ENCODE assay signal across 23 cellular contexts in the genomic region with DNA sequence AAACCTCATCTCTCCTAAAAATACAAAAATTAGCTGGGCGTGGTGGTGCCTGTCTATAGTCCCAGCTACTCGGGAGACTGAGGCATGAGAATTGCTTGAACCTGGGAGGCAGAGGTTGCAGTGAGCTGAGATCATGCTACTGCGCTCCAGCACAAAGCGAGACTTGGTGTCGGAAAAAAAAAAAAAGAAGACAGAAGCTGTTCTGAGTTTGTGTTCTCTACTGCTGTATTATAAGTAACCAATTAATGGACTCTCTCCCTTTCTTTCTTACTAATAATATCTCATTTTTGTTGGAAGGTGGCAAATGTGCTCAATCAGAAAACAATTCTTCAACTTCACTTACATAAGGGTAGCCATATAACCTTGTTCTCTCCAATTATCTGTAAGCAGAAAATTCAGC. TPM values are rescaled to one million over a fixed set of nuclear protein-coding genes. Genes with fewer than 3 reads are reported as not detected.
A peak's percentile ranks its signal among the peaks of the same experiment; 100 is the strongest.
DNase-seq lines count a peak whose midpoint lies in the region; ATAC-seq, FAIRE-seq and TF ChIP-seq lines count a peak whose summit lies in the region.
"Had no signal": no experiment of that assay in that cellular context is flagged by ENCODE, and none has a peak within 500 bp of the region (broad histone marks: within the 10 kb centered on the region; RNA-seq: fewer than 3 reads in every experiment).

No MANE protein-coding gene starts in this region.

- H3K4me3 ChIP-seq in HepG2 (replicated peaks in 1 of 3; ENCODE audit: insufficient read depth in 1 of 3, low read depth in 2 of 3, low read length in 3 of 3) (no peak overlapping the region), BE2C (ENCODE audit: low read depth, low read length) (no peak overlapping the region)
- H3K4me3 ChIP-seq: tibial artery had no signal

- CTCF ChIA-PET in HepG2 (lab: Yijun Ruan, JAX; ENCODE audit: low intra/inter-chr PET ratio, low total read pairs): no interaction called here

- H3K79me2 ChIP-seq in HepG2 (ENCODE audit: insufficient read depth, low read length): peaks cover 94% of the 10 kb centered on the region

- intact Hi-C loops in activated T-helper 2 cell treated with anti-CD3 and anti-CD28 coated beads, Interferon-gamma antibody, Interleukin-2, Interleukin-4, amounts not matched to agents 10 μg/mL and 5 μg/mL and 100 μg/mL, durations not matched to agents 14 hours and 24 hours and 36 hours (cut with micrococcal nuclease): no loop called here
- intact Hi-C loops in HepG2 (cut with micrococcal nuclease; ENCODE audit: unreplicated experiment): no loop called here

- H3K27ac Mint-ChIP-seq in stimulated activated naive CD8-positive, alpha-beta T cell treated with anti-CD3 and anti-CD28 coated beads, Interleukin-15, Interleukin-2, amounts not matched to agents 100 ng/mL and 50 ng/mL, for 24 hours: peak overlapping the region; percentile 3
- peak overlapping the region; percentile 70 for H3K27ac Mint-ChIP-seq in activated T-helper 2 cell treated with anti-CD3 and anti-CD28 coated beads, Interferon-gamma antibody, Interleukin-2, Interleukin-4, amounts not matched to agents 10 μg/mL and 5 μg/mL and 100 μg/mL, durations not matched to agents 14 hours and 24 hours and 36 hours
- H3K27ac Mint-ChIP-seq: brain; progenitor cell of endocrine pancreas; stimulated activated naive B cell treated with anti-CD40 and anti-IgM and Interleukin-4, amounts not matched to agents 10 μg/mL and 1 μg/mL and 100 μg/mL, for 72 hours; WTC11 had no signal

- BruUV-seq in HepG2 (replicated peaks; lab: Mats Ljungman, UMichigan): no TSS peak

- H3K4me1 ChIP-seq in HepG2 (ENCODE audit: insufficient read depth, low read length): peaks cover 54% of the 10 kb centered on the region
- no peaks in the 10 kb centered on the region; the same call in 1 of the 2 replicates for H3K4me1 ChIP-seq in BE2C

- no peak for ATAC-seq in stimulated activated naive CD8-positive, alpha-beta T cell treated with anti-CD3 and anti-CD28 coated beads, Interleukin-15, Interleukin-2, amounts not matched to agents 100 U/mL and 50 U/mL, for 24 hours
- ATAC-seq in HepG2: no peak
- ATAC-seq: left colon; stimulated activated naive B cell treated with anti-CD40 and anti-IgM and Interleukin-4, amounts not matched to agents 10 μg/mL and 1 μg/mL and 100 μg/mL, for 72 hours; WTC11 had no signal

- H3K9me3 ChIP-seq in HepG2 (ENCODE audit: low read length) (no peaks in the 10 kb centered on the region), BE2C (no peaks in the 10 kb centered on the region)
- H3K9me3 ChIP-seq: tibial artery had no signal

- peaks cover 9% of the 10 kb centered on the region for H4K20me1 ChIP-seq in HepG2 (ENCODE audit: insufficient read depth, low read length)

- no peak overlapping the region for H3K9ac ChIP-seq in HepG2 (ENCODE audit: insufficient read depth, low read depth, low read length)

- TF ChIP-seq EP300 in HepG2 (IDR thresholded peaks at IDR 0.05; ENCODE audit: low read depth in 2 of 2, low read length in 2 of 2): no peak
- TF ChIP-seq EP300 in HepG2 (CRISPR knock-in tag; IDR thresholded peaks at IDR 0.05; ENCODE audit: borderline replicate concordance): no peak

- POLR2A ChIA-PET in HepG2 (lab: Yijun Ruan, JAX): interaction anchor here (1.4 kb wide), 1 partner anchor 53 kb away, joined by 3 read pairs; no protein-coding TSS in a partner anchor

- peaks cover 26% of the 10 kb centered on the region for H3K36me3 Mint-ChIP-seq in stimulated activated naive CD8-positive, alpha-beta T cell treated with anti-CD3 and anti-CD28 coated beads, Interleukin-15, Interleukin-2, amounts not matched to agents 100 ng/mL and 50 ng/mL, for 24 hours (ENCODE audit: low read depth)
- H3K36me3 Mint-ChIP-seq in activated T-helper 2 cell treated with anti-CD3 and anti-CD28 coated beads, Interferon-gamma antibody, Interleukin-2, Interleukin-4, amounts not matched to agents 10 μg/mL and 5 μg/mL and 100 μg/mL, durations not matched to agents 14 hours and 24 hours and 36 hours (ENCODE audit: low read depth): peaks cover 26% of the 10 kb centered on the region
- H3K36me3 Mint-ChIP-seq: WTC11 had no signal

- no peak for FAIRE-seq in HepG2 (lab: Jason Lieb, UNC)
- FAIRE-seq: colon, RCC 7860 had no signal

- H3K4me1 Mint-ChIP-seq in stimulated activated naive CD8-positive, alpha-beta T cell treated with anti-CD3 and anti-CD28 coated beads, Interleukin-15, Interleukin-2, amounts not matched to agents 100 ng/mL and 50 ng/mL, for 24 hours (ENCODE audit: low read depth): peaks cover 72% of the 10 kb centered on the region
- H3K4me1 Mint-ChIP-seq in activated T-helper 2 cell treated with anti-CD3 and anti-CD28 coated beads, Interferon-gamma antibody, Interleukin-2, Interleukin-4, amounts not matched to agents 10 μg/mL and 5 μg/mL and 100 μg/mL, durations not matched to agents 14 hours and 24 hours and 36 hours (ENCODE audit: low read depth): peaks cover 49% of the 10 kb centered on the region

- no peak overlapping the region for H3K4me3 Mint-ChIP-seq in stimulated activated naive CD8-positive, alpha-beta T cell treated with anti-CD3 and anti-CD28 coated beads, Interleukin-15, Interleukin-2, amounts not matched to agents 100 ng/mL and 50 ng/mL, for 24 hours
- H3K4me3 Mint-ChIP-seq in activated T-helper 2 cell treated with anti-CD3 and anti-CD28 coated beads, Interferon-gamma antibody, Interleukin-2, Interleukin-4, amounts not matched to agents 10 μg/mL and 5 μg/mL and 100 μg/mL, durations not matched to agents 14 hours and 24 hours and 36 hours (ENCODE audit: low read depth): no peak overlapping the region
- H3K4me3 Mint-ChIP-seq: brain; stimulated activated naive B cell treated with anti-CD40 and anti-IgM and Interleukin-4, amounts not matched to agents 10 μg/mL and 1 μg/mL and 100 μg/mL, for 72 hours; WTC11 had no signal

- WGBS in HepG2 (ENCODE audit: low lambda C conversion rate): 97% methylated on average over 5 of the region's 5 CpGs

- no peaks in the 10 kb centered on the region for H3K27me3 Mint-ChIP-seq in stimulated activated naive CD8-positive, alpha-beta T cell treated with anti-CD3 and anti-CD28 coated beads, Interleukin-15, Interleukin-2, amounts not matched to agents 100 ng/mL and 50 ng/mL, for 24 hours
- no peaks in the 10 kb centered on the region for H3K27me3 Mint-ChIP-seq in activated T-helper 2 cell treated with anti-CD3 and anti-CD28 coated beads, Interferon-gamma antibody, Interleukin-2, Interleukin-4, amounts not matched to agents 10 μg/mL and 5 μg/mL and 100 μg/mL, durations not matched to agents 14 hours and 24 hours and 36 hours (ENCODE audit: low read depth)
- H3K27me3 Mint-ChIP-seq: brain; progenitor cell of endocrine pancreas; stimulated activated naive B cell treated with anti-CD40 and anti-IgM and Interleukin-4, amounts not matched to agents 10 μg/mL and 1 μg/mL and 100 μg/mL, for 72 hours had no signal

- DNase-seq in stimulated activated naive CD8-positive, alpha-beta T cell treated with anti-CD3 and anti-CD28 coated beads, Interleukin-15, Interleukin-2, amounts not matched to agents 100 U/mL and 50 U/mL, for 24 hours: no peak
- no peak for DNase-seq in activated T-helper 2 cell treated with anti-CD3 and anti-CD28 coated beads, Interferon-gamma antibody, Interleukin-2, Interleukin-4, amounts not matched to agents 10 μg/mL and 5 μg/mL and 100 μg/mL, durations not matched to agents 14 hours and 24 hours and 36 hours (ENCODE audit: low spot score)
- DNase-seq in HepG2 (ENCODE audit: low spot score) (no peak), DMS53 (lab: John Stamatoyannopoulos, UW) (no peak), GM20000 (ENCODE audit: low spot score) (no peak), BE2C (no peak), SIG-M5 treated with dmso at 0.1 percent for 504 hours (lab: John Stamatoyannopoulos, UW; ENCODE audit: unreplicated experiment) (no peak)
- DNase-seq: activated gamma-delta T cell treated with Interleukin-2 at 50 U/mL for 16 hours; left colon; NCI-H1105 treated with DMSO at 0.1 percent for 48 hours; NCI-H2107; NCI-H524; stimulated activated CD4-positive, alpha-beta T cell treated with anti-CD3 and anti-CD28 coated beads, Interleukin-1b, Interleukin-23, amount 100 ng/mL, for 48 hours; stimulated activated naive B cell treated with anti-CD40 and anti-IgM and Interleukin-4, amounts not matched to agents 10 μg/mL and 1 μg/mL and 100 μg/mL, for 72 hours; T-helper 9 cell; tibial artery had no signal

- no peaks in the 10 kb centered on the region for H3K27me3 ChIP-seq in HepG2 (ENCODE audit: control insufficient read depth in 1 of 2, insufficient read depth in 2 of 2, low read length in 2 of 2)
- H3K27me3 ChIP-seq in BE2C: no peaks in the 10 kb centered on the region
- H3K27me3 ChIP-seq: tibial artery had no signal

- no peak for TF ChIP-seq RAD21 in HepG2 (CRISPR knock-in tag; IDR thresholded peaks at IDR 0.05)

- no peak for TF ChIP-seq POLR2A in HepG2 (IDR thresholded peaks at IDR 0.05; ENCODE audit: insufficient read depth in 1 of 2, low read depth in 2 of 2, low read length in 2 of 2)

- H2AFZ ChIP-seq in HepG2 (ENCODE audit: low read length): no peak overlapping the region

- no peaks in the 10 kb centered on the region; a peak in 1 of 5 replicates for H3K36me3 ChIP-seq in HepG2 (replicated peaks in 1 of 2; ENCODE audit: control insufficient read depth in 1 of 2, insufficient read depth in 2 of 2, low read length in 2 of 2)
- peaks cover 3% of the 10 kb centered on the region for H3K36me3 ChIP-seq in BE2C

- peak overlapping the region; percentile 1; the same call in 1 of the 2 replicates for H3K4me2 ChIP-seq in HepG2 (ENCODE audit: low read depth, low read length)

- no peak overlapping the region for H3K27ac ChIP-seq in HepG2 (ENCODE audit: extremely low read length, insufficient read depth, low read length)
- H3K27ac ChIP-seq: tibial artery had no signal

- in situ Hi-C loops in HepG2 (cut with HindIII; ENCODE audit: extremely low pct_ligation_motif_present, low pct_unique_long_range_greater_than_20kb): no loop called here

- H3K9me3 Mint-ChIP-seq in stimulated activated naive CD8-positive, alpha-beta T cell treated with anti-CD3 and anti-CD28 coated beads, Interleukin-15, Interleukin-2, amounts not matched to agents 100 ng/mL and 50 ng/mL, for 24 hours: no peaks in the 10 kb centered on the region
- H3K9me3 Mint-ChIP-seq in activated T-helper 2 cell treated with anti-CD3 and anti-CD28 coated beads, Interferon-gamma antibody, Interleukin-2, Interleukin-4, amounts not matched to agents 10 μg/mL and 5 μg/mL and 100 μg/mL, durations not matched to agents 14 hours and 24 hours and 36 hours: no peaks in the 10 kb centered on the region
- H3K9me3 Mint-ChIP-seq: neural crest cell, WTC11 had no signal

- no peak for TF ChIP-seq CTCF in HepG2 (CRISPR knock-in tag; IDR thresholded peaks at IDR 0.05)
- TF ChIP-seq CTCF in GM20000 (IDR thresholded peaks at IDR 0.05; ENCODE audit: extremely low read depth, missing control alignments): no peak
- no peak for TF ChIP-seq CTCF in BE2C (IDR thresholded peaks at IDR 0.05; ENCODE audit: low read depth, low read length)

RNA-seq across cellular contexts. Expression of a gene that starts 7.4 kb away (rescaled TPM):
- total RNA-seq in activated T-helper 2 cell treated with anti-CD3 and anti-CD28 coated beads, Interferon-gamma antibody, Interleukin-2, Interleukin-4, amounts not matched to agents 10 μg/mL and 5 μg/mL and 100 μg/mL, durations not matched to agents 14 hours and 24 hours and 36 hours: 30.0 and 33.3 TPM in 2 replicates
- 22.8 and 34.0 TPM in 2 replicates for total RNA-seq in HepG2 (2016; rRNA removed; fragmentation: Illumina TruSeq; extraction: Trizol)
- 16.1 and 17.7 TPM in 2 replicates for total RNA-seq in HepG2 (2016; cell fraction: cytosol; rRNA removed; fragmentation: Illumina TruSeq; extraction: Trizol; ENCODE audit: low read depth)
- 20.7 and 28.8 TPM in 2 replicates for total RNA-seq in HepG2 (2016; cell fraction: insoluble cytoplasmic fraction; rRNA removed; fragmentation: Illumina TruSeq; extraction: Trizol)
- total RNA-seq in HepG2 (2016; cell fraction: membrane; rRNA removed; fragmentation: Illumina TruSeq; extraction: Trizol): 18.3 and 19.0 TPM in 2 replicates
- 33.8 and 36.2 TPM in 2 replicates for total RNA-seq in HepG2 (2016; cell fraction: nucleus; rRNA removed; fragmentation: Illumina TruSeq; extraction: Trizol)
- polyA plus RNA-seq in HepG2 (2011; rRNA removed): 9.6 and 16.9 TPM in 2 replicates
- 4.9 and 7.5 TPM in 2 replicates for polyA plus RNA-seq in HepG2 (2011; cell fraction: cytosol; rRNA removed)
- polyA plus RNA-seq in HepG2 (2011; cell fraction: nucleus; rRNA removed): 3.7 and 5.4 TPM in 2 replicates
- 22.4 and 29.1 TPM in 2 replicates for polyA plus RNA-seq in HepG2 (2012)
- polyA plus RNA-seq in HepG2 (2016; cell fraction: cytosol; fragmentation: Illumina TruSeq; extraction: Trizol; ENCODE audit: low read depth): 6.0 and 6.1 TPM in 2 replicates
- 24.5 and 27.3 TPM in 2 replicates for polyA plus RNA-seq in HepG2 (2016; cell fraction: insoluble cytoplasmic fraction; fragmentation: Illumina TruSeq; extraction: Trizol; ENCODE audit: low read depth)
- polyA plus RNA-seq in HepG2 (2016; cell fraction: membrane; fragmentation: Illumina TruSeq; extraction: Trizol; ENCODE audit: low read depth): 13.7 and 13.9 TPM in 2 replicates
- polyA plus RNA-seq in HepG2 (2016; cell fraction: nucleus; fragmentation: Illumina TruSeq; extraction: Trizol; ENCODE audit: insufficient read depth, low read depth): 42.4 and 45.3 TPM in 2 replicates
- polyA minus RNA-seq in HepG2 (2011; rRNA and poly(A)+ RNA removed; ENCODE audit: low replicate concordance): 2.7 and 3.2 TPM in 2 replicates
- polyA minus RNA-seq in HepG2 (2011; cell fraction: cytosol; rRNA and poly(A)+ RNA removed): 5.7 and 7.7 TPM in 2 replicates
- polyA minus RNA-seq in HepG2 (2011; cell fraction: nucleus; rRNA and poly(A)+ RNA removed): 28.3 and 30.0 TPM in 2 replicates
- polyA plus RNA-seq in BE2C (2012; ENCODE audit: insufficient read depth, insufficient read length, low read depth): 28.6 TPM

RNA-seq across cellular contexts. Expression of a gene that starts 54.1 kb away (rescaled TPM):
- 15.4 and 18.6 TPM in 2 replicates for total RNA-seq in activated T-helper 2 cell treated with anti-CD3 and anti-CD28 coated beads, Interferon-gamma antibody, Interleukin-2, Interleukin-4, amounts not matched to agents 10 μg/mL and 5 μg/mL and 100 μg/mL, durations not matched to agents 14 hours and 24 hours and 36 hours
- total RNA-seq in HepG2 (2016; rRNA removed; fragmentation: Illumina TruSeq; extraction: Trizol): 14.2 and 15.1 TPM in 2 replicates
- 16.3 and 18.5 TPM in 2 replicates for total RNA-seq in HepG2 (2016; cell fraction: cytosol; rRNA removed; fragmentation: Illumina TruSeq; extraction: Trizol; ENCODE audit: low read depth)
- total RNA-seq in HepG2 (2016; cell fraction: insoluble cytoplasmic fraction; rRNA removed; fragmentation: Illumina TruSeq; extraction: Trizol): 14.5 and 17.3 TPM in 2 replicates
- 19.1 and 19.9 TPM in 2 replicates for total RNA-seq in HepG2 (2016; cell fraction: membrane; rRNA removed; fragmentation: Illumina TruSeq; extraction: Trizol)
- 11.1 and 12.8 TPM in 2 replicates for total RNA-seq in HepG2 (2016; cell fraction: nucleus; rRNA removed; fragmentation: Illumina TruSeq; extraction: Trizol)
- 13.1 and 18.6 TPM in 2 replicates for polyA plus RNA-seq in HepG2 (2011; rRNA removed)
- 11.4 and 12.2 TPM in 2 replicates for polyA plus RNA-seq in HepG2 (2011; cell fraction: cytosol; rRNA removed)
- 12.4 and 12.9 TPM in 2 replicates for polyA plus RNA-seq in HepG2 (2011; cell fraction: nucleus; rRNA removed)
- 13.8 and 14.7 TPM in 2 replicates for polyA plus RNA-seq in HepG2 (2012)
- polyA plus RNA-seq in HepG2 (2016; cell fraction: cytosol; fragmentation: Illumina TruSeq; extraction: Trizol; ENCODE audit: low read depth): 17.6 and 18.4 TPM in 2 replicates
- polyA plus RNA-seq in HepG2 (2016; cell fraction: insoluble cytoplasmic fraction; fragmentation: Illumina TruSeq; extraction: Trizol; ENCODE audit: low read depth): 20.5 and 21.8 TPM in 2 replicates
- 17.7 and 19.3 TPM in 2 replicates for polyA plus RNA-seq in HepG2 (2016; cell fraction: membrane; fragmentation: Illumina TruSeq; extraction: Trizol; ENCODE audit: low read depth)
- polyA plus RNA-seq in HepG2 (2016; cell fraction: nucleus; fragmentation: Illumina TruSeq; extraction: Trizol; ENCODE audit: insufficient read depth, low read depth): 16.9 and 19.9 TPM in 2 replicates
- polyA minus RNA-seq in HepG2 (2011; rRNA and poly(A)+ RNA removed; ENCODE audit: low replicate concordance): 8.1 and 14.2 TPM in 2 replicates
- 6.9 and 7.9 TPM in 2 replicates for polyA minus RNA-seq in HepG2 (2011; cell fraction: cytosol; rRNA and poly(A)+ RNA removed)
- polyA minus RNA-seq in HepG2 (2011; cell fraction: nucleus; rRNA and poly(A)+ RNA removed): 16.7 and 23.4 TPM in 2 replicates
- polyA plus RNA-seq in BE2C (2012; ENCODE audit: insufficient read depth, insufficient read length, low read depth): 73.0 TPM
